In the genomic region with DNA sequence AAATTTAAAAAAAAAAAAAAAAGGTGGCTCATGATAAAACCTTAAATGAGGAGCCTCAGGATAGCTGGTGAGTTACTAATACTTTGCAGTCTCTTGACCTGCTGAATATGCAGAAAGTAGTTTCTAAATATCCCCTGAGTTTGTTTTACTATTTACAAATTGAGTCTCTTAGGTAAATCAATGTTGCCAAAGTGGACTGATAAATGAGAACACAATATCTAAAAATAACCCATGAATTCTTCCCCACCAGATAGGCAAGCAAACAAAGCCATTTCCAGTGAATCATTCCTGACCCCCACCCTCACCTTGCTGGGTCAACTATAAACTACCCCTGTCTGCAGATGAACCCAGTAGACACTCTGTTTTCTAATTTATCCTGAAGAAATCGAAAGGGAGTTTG, we compare ENCODE assay signal across 34 cellular contexts.
"Had no signal": no experiment of that assay in that cellular context is flagged by ENCODE, and none has a peak within 500 bp of the region (broad histone marks: within the 10 kb centered on the region; RNA-seq: fewer than 3 reads in every experiment).

No MANE protein-coding gene starts in this region.

- H3K36me3 ChIP-seq: MG63 had no signal

- H3K27me3 ChIP-seq: MG63 had no signal

- DNase-seq: Karpas-422, Kasumi-1, MG63, MM.1S, MV-4-11, NCI-H1048, NCI-H1092, NCI-H1092 treated with DMSO at 0.1 percent for 48 hours, NCI-H1105, NCI-H1105 treated with DMSO at 0.1 percent for 48 hours, NCI-H1417, NCI-H1417 treated with DMSO at 0.1 percent for 48 hours, NCI-H1436, NCI-H1436 treated with DMSO at 0.1 percent for 48 hours, NCI-H146, NCI-H1694, NCI-H1694 treated with DMSO at 0.1 percent for 48 hours, NCI-H187, NCI-H187 treated with DMSO at 0.1 percent for 48 hours, NCI-H1930, NCI-H2029, NCI-H2029 treated with DMSO at 0.1 percent for 48 hours, NCI-H2081, NCI-H2107, NCI-H2171, NCI-H2171 treated with DMSO at 0.1 percent for 48 hours, NCI-H2227 treated with DMSO at 0.1 percent for 48 hours, NCI-H226, NCI-H345, NCI-H446, NCI-H446 treated with DMSO at 0.1 percent for 48 hours, NCI-H510A, NCI-H510A treated with DMSO at 0.1 percent for 48 hours had no signal

- H3K4me3 ChIP-seq: MG63 had no signal

- H3K9me3 ChIP-seq: MG63 had no signal

- H3K9ac ChIP-seq: KMS-11 had no signal

- H3K4me2 ChIP-seq: KMS-11 had no signal

- H3K27ac ChIP-seq: KMS-11 had no signal
